In the genomic region with DNA sequence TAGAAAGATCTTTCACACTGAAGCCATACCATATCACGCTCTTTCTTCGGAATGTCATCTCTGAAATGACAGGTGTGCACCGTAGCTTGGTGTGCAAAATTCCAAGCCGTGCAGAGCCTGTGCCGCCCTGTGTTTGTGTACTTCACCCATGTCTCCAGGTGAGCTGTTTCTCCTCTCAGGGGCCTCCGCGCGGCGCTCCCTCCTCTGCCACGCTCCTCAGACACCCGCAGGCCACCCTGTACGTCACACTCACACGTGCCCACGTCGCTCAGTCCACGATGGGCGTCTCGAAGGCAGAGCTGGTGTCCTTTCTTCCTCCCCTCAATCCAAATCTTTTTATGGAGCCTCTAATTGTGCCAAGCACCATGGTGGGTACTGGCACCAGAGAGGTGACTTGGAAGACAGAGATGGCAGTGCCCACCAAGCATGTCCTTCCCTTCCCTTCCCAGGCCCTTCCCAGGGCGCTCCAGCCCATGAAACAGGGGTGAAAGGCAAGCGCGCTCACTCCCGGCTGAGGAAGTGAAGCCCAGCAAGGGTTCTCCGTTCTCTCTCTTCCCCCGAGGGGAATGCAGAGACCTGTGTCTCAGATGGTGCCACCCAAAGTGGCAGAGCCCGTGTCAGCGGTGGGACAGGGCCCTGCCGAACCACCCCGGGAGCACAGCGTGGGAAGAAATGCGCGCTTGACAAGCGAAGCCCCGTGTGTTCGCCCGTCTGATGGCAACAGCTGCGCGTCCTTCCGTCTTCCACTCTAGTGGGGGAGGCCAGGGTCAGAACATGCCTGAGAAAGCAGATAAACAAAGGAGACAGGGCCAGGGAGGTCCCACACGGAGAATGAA, we compare ENCODE assay signal across 33 cellular contexts.
"Had no signal": no experiment of that assay in that cellular context is flagged by ENCODE, and none has a peak within 500 bp of the region (broad histone marks: within the 10 kb centered on the region; RNA-seq: fewer than 3 reads in every experiment).

No MANE protein-coding gene starts in this region.

- ATAC-seq: activated CD4-positive, CD25-positive, alpha-beta regulatory T cell treated with anti-CD3 and anti-CD28 coated beads, Interleukin-2, amount 50 U/mL, for 24 hours; activated CD8-positive, alpha-beta T cell treated with anti-CD3 and anti-CD28 coated beads for 36 hours; activated naive CD4-positive, alpha-beta T cell treated with anti-CD3 and anti-CD28 coated beads, Interleukin-2, amount 50 U/mL, for 72 hours; activated T-cell treated with anti-CD3 and anti-CD28 coated beads, Interleukin-2, amount 50 U/mL, for 4 hours; activated T-helper 17 cell treated with anti-CD3 and anti-CD28 coated beads, Interleukin-2, amount 50 U/mL, for 72 hours; gastroesophageal sphincter; T-helper 17 cell had no signal

- H3K4me1 ChIP-seq: ascending aorta, breast epithelium, esophagus squamous epithelium, gastroesophageal sphincter had no signal

- H3K9me3 ChIP-seq: ascending aorta, breast epithelium, esophagus squamous epithelium, gastroesophageal sphincter had no signal

- H3K27ac ChIP-seq: ascending aorta, breast epithelium, cardiac muscle cell, epithelial cell of prostate, esophagus squamous epithelium, gastroesophageal sphincter, WERI-Rb-1 had no signal

- H3K4me3 ChIP-seq: ascending aorta, breast epithelium, cardiac muscle cell, esophagus squamous epithelium, gastroesophageal sphincter had no signal

- H3K36me3 ChIP-seq: ascending aorta, breast epithelium, cardiac muscle cell, esophagus squamous epithelium, gastroesophageal sphincter, WERI-Rb-1 had no signal

- H3K36me3 Mint-ChIP-seq: activated naive CD4-positive, alpha-beta T cell treated with anti-CD3 and anti-CD28 coated beads, Interleukin-2, amount 50 U/mL, for 72 hours; activated naive CD8-positive, alpha-beta T cell treated with anti-CD3 and anti-CD28 coated beads, Interleukin-2, amount 10 ng/mL, durations not matched to agents 7 days and 5 days; brain had no signal

- FAIRE-seq: colon, endometrium, endothelial cell of umbilical vein had no signal

- H3K4me3 Mint-ChIP-seq: activated B cell treated with CpG ODN at 0.5 μM for 24 hours; activated CD8-positive, alpha-beta T cell treated with anti-CD3 and anti-CD28 coated beads for 36 hours; activated naive CD8-positive, alpha-beta T cell treated with anti-CD3 and anti-CD28 coated beads, Interleukin-2, amount 10 ng/mL, durations not matched to agents 7 days and 5 days; activated T-cell treated with anti-CD3 and anti-CD28 coated beads, Interleukin-2, amount 50 U/mL, for 4 hours; activated T-helper 17 cell treated with anti-CD3 and anti-CD28 coated beads, Interleukin-2, amount 50 U/mL, for 72 hours; brain; T-helper 17 cell; T-helper 2 cell treated with Interferon-gamma antibody and Interleukin-4, amounts not matched to agents 5 μg/mL and 100 μg/mL, for 36 hours had no signal

- H3K27me3 Mint-ChIP-seq: activated B cell treated with CpG ODN at 0.5 μM for 24 hours; activated CD8-positive, alpha-beta T cell treated with anti-CD3 and anti-CD28 coated beads for 36 hours; activated T-helper 17 cell treated with anti-CD3 and anti-CD28 coated beads, Interleukin-2, amount 50 U/mL, for 72 hours; brain had no signal

- H3K4me1 Mint-ChIP-seq: activated B cell treated with CpG ODN at 0.5 μM for 24 hours; activated naive CD8-positive, alpha-beta T cell treated with anti-CD3 and anti-CD28 coated beads, Interleukin-2, amount 10 ng/mL, durations not matched to agents 7 days and 5 days; activated T-helper 17 cell treated with anti-CD3 and anti-CD28 coated beads, Interleukin-2, amount 50 U/mL, for 72 hours; T-helper 17 cell had no signal

- H3K27me3 ChIP-seq: ascending aorta, cardiac muscle cell had no signal

- H3K9me3 Mint-ChIP-seq: activated B cell treated with CpG ODN at 0.5 μM for 24 hours; activated CD8-positive, alpha-beta T cell treated with anti-CD3 and anti-CD28 coated beads for 36 hours; activated naive CD4-positive, alpha-beta T cell treated with anti-CD3 and anti-CD28 coated beads, Interleukin-2, amount 50 U/mL, for 72 hours; activated naive CD8-positive, alpha-beta T cell treated with anti-CD3 and anti-CD28 coated beads, Interleukin-2, amount 10 ng/mL, durations not matched to agents 7 days and 5 days; activated T-cell treated with anti-CD3 and anti-CD28 coated beads, Interleukin-2, amount 50 U/mL, for 4 hours; activated T-helper 17 cell treated with anti-CD3 and anti-CD28 coated beads, Interleukin-2, amount 50 U/mL, for 72 hours; T-helper 2 cell treated with Interferon-gamma antibody and Interleukin-4, amounts not matched to agents 5 μg/mL and 100 μg/mL, for 36 hours had no signal

- DNase-seq: activated B cell treated with CpG ODN at 0.5 μM for 24 hours; activated CD4-positive, alpha-beta T cell treated with anti-CD3 and anti-CD28 coated beads for 48 hours; activated CD4-positive, alpha-beta T cell treated with anti-CD3 and anti-CD28 coated beads, Interleukin-2, amount 50 U/mL, for 1 hour; activated CD4-positive, alpha-beta T cell treated with anti-CD3 and anti-CD28 coated beads, Interleukin-2, amount 50 U/mL, for 48 hours; activated CD8-positive, alpha-beta memory T cell treated with anti-CD3 and anti-CD28 coated beads for 24 hours; activated CD8-positive, alpha-beta T cell treated with anti-CD3 and anti-CD28 coated beads for 36 hours; activated effector memory CD4-positive, alpha-beta T cell treated with Interleukin-2 at 50 U/mL for 16 hours; activated gamma-delta T cell treated with Interleukin-2 at 50 U/mL for 16 hours; activated naive CD4-positive, alpha-beta T cell treated with Interleukin-2 at 50 U/mL for 16 hours; activated naive CD8-positive, alpha-beta T cell treated with anti-CD3 and anti-CD28 coated beads, Interleukin-2, amount 10 ng/mL, durations not matched to agents 7 days and 5 days; activated T-cell treated with anti-CD3 and anti-CD28 coated beads, Interleukin-2, amount 50 U/mL, for 4 hours; cortex of kidney; dermis blood vessel endothelial cell; effector CD8-positive, alpha-beta T cell; esophagus squamous epithelium; foreskin melanocyte; T-helper 1 cell; T-helper 17 cell; T1000; WERI-Rb-1 had no signal

- H3K27ac Mint-ChIP-seq: activated B cell treated with CpG ODN at 0.5 μM for 24 hours; activated CD8-positive, alpha-beta T cell treated with anti-CD3 and anti-CD28 coated beads for 36 hours; activated naive CD4-positive, alpha-beta T cell treated with anti-CD3 and anti-CD28 coated beads, Interleukin-2, amount 50 U/mL, for 72 hours; activated naive CD8-positive, alpha-beta T cell treated with anti-CD3 and anti-CD28 coated beads, Interleukin-2, amount 10 ng/mL, durations not matched to agents 7 days and 5 days; activated T-helper 17 cell treated with anti-CD3 and anti-CD28 coated beads, Interleukin-2, amount 50 U/mL, for 72 hours; brain; T-helper 17 cell; T-helper 2 cell treated with Interferon-gamma antibody and Interleukin-4, amounts not matched to agents 5 μg/mL and 100 μg/mL, for 36 hours had no signal
